Comparison of ENCODE assay signal across 13 cellular contexts in the genomic region with DNA sequence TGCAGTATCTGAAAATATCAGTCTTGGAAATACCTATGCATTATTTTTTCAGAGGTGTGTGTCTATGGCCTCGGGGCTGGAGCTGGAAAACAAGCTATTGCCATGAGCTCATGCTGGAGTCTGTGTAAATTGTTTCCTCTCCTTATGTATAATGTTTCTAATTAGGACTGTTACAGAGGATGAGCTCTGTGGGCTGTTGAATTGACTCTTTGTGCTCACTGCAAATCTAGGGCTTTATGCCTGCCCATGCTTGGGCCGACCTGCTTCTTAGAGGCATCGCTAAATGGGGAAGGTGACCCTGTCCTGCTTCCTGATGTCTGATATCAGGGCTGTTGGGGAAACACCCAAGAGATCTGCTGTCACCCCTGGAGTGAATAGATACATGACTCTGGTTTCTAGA.
"Had no signal": no experiment of that assay in that cellular context is flagged by ENCODE, and none has a peak within 500 bp of the region (broad histone marks: within the 10 kb centered on the region; RNA-seq: fewer than 3 reads in every experiment).

No MANE protein-coding gene starts in this region.

- H3K4me1 ChIP-seq: gastroesophageal sphincter, pancreas, stomach had no signal

- ATAC-seq: activated T-cell treated with anti-CD3 and anti-CD28 coated beads, Interleukin-2, amount 50 U/mL, for 4 hours; gastroesophageal sphincter; left ventricle myocardium superior; pancreas had no signal

- H3K27ac ChIP-seq: gastroesophageal sphincter, pancreas, stomach had no signal

- H3K4me3 ChIP-seq: gastroesophageal sphincter, pancreas, stomach, tibial nerve had no signal

- DNase-seq: activated CD4-positive, alpha-beta T cell treated with anti-CD3 and anti-CD28 coated beads, Interleukin-2, amount 50 U/mL, for 48 hours; activated CD4-positive, CD25-positive, alpha-beta regulatory T cell treated with anti-CD3 and anti-CD28 coated beads, Interleukin-2, amount 50 U/mL, for 72 hours; activated effector memory CD4-positive, alpha-beta T cell treated with anti-CD3 and anti-CD28 coated beads, Interleukin-2, amount 50 U/mL, for 16 hours; activated T-cell treated with anti-CD3 and anti-CD28 coated beads, Interleukin-2, amount 50 U/mL, for 4 hours; effector CD4-positive, alpha-beta T cell; kidney; left ventricle myocardium superior; mesendoderm; pancreas; stimulated activated CD4-positive, alpha-beta T cell treated with anti-CD3 and anti-CD28 coated beads, Interleukin-4, amount 100 ng/mL, for 4 hours; stomach had no signal

- H3K27me3 ChIP-seq: gastroesophageal sphincter, pancreas, stomach, tibial nerve had no signal

- H3K9me3 ChIP-seq: pancreas, stomach had no signal

- H3K36me3 ChIP-seq: gastroesophageal sphincter, pancreas, stomach, tibial nerve had no signal
